11 cellular contexts compared by ENCODE assay signal in the genomic region with DNA sequence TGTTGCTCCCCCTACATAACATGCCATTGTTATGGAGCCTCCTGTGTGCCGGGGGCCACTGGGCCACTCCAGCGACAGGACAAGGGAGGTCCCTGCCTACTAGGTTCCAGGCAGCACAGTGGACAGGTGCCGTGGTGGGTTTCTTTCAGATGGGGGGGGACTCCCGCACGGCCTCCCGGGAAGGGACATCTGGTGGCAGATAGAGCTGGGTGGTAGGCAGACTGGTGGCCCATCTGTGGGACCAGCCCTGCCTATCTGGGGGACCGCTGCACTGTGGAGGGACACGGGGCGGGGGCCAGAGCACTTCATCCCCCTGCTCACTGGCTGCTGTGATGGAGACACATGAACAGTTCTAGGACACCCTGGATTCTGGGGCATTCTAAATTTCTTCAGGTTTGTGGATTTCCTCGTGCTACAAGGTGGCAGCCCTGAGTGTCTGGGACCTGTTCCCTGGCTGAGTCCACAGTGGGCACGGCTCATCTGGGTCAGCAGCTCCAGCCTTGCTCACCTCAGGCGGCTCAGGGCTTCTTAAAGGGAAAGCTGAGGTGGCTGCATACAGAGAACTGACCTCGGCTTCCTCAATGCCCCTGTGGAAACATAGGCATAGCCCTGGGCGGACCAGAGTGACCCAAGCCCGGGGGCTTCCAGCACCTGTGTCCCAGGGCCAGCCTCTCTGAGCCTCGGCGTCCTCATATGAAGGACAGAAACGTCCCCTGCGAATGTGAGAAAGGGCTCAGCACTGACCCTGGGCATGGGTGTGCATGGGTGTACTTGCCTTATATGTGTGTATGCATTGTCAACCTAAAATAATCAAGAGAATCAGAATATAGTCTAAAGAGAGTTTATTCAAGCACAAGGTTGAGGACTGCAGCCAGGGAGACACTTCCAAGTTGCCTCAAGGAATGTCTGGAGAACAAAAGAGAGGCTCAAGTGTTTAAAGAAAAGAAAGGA. TPM values are rescaled to one million over a fixed set of nuclear protein-coding genes. Genes with fewer than 3 reads are reported as not detected.
A peak's percentile ranks its signal among the peaks of the same experiment; 100 is the strongest.
DNase-seq lines count a peak whose midpoint lies in the region; ATAC-seq and TF ChIP-seq lines count a peak whose summit lies in the region.
"Had no signal": no experiment of that assay in that cellular context is flagged by ENCODE, and none has a peak within 500 bp of the region (broad histone marks: within the 10 kb centered on the region; RNA-seq: fewer than 3 reads in every experiment).

No MANE protein-coding gene starts in this region.

- no peak overlapping the region for H3K4ac ChIP-seq in IMR-90 (ENCODE audit: low read depth, low read length)

- no peaks in the 10 kb centered on the region for H3K9me1 ChIP-seq in IMR-90 (ENCODE audit: insufficient read depth, low read length)

- DNase-seq in CD4-positive, CD25-positive, alpha-beta regulatory T cell, result no peak
- DNase-seq in IMR-90, result no peak
- no peak for DNase-seq in activated naive CD8-positive, alpha-beta T cell treated with anti-CD3 and anti-CD28 coated beads, Interleukin-2, amount 50 U/mL, for 24 hours
- no peak for DNase-seq in natural killer cell
- DNase-seq in ecto neural progenitor cell (ENCODE audit: low spot score), result no peak
- DNase-seq in MCF 10A (ENCODE audit: unreplicated experiment), result no peak
- no peak for DNase-seq in Ammon's horn (ENCODE audit: low spot score)
- DNase-seq: NCI-H1092, NCI-H446 treated with DMSO at 0.1 percent for 48 hours, occipital lobe had no signal

- H3K4me2 ChIP-seq in IMR-90 (ENCODE audit: low read depth, low read length), result no peak overlapping the region

- H4K5ac ChIP-seq in IMR-90 (ENCODE audit: low read depth, low read length), result no peak overlapping the region

- TF ChIP-seq CTCF in IMR-90 (conservative IDR thresholded peaks at IDR 0.05; ENCODE audit: low read depth, low read length) (no peak), natural killer cell (IDR thresholded peaks at IDR 0.05) (no peak), MCF 10A (IDR thresholded peaks at IDR 0.05; ENCODE audit: unreplicated experiment) (no peak)

- H3K79me1 ChIP-seq in IMR-90 (ENCODE audit: low read depth in 1 of 2, low read length in 2 of 2), result no peaks in the 10 kb centered on the region

- no peak overlapping the region for H2BK15ac ChIP-seq in IMR-90 (ENCODE audit: low read depth, low read length)

- H3K14ac ChIP-seq in IMR-90 (replicated peaks; ENCODE audit: low read depth, low read length), result no peak overlapping the region

- no peak overlapping the region for H4K8ac ChIP-seq in IMR-90 (ENCODE audit: low read depth in 2 of 2, low read length in 2 of 2)

- H3K9ac ChIP-seq in IMR-90 (ENCODE audit: low read depth, low read length), result no peak overlapping the region

- WGBS in IMR-90 (ENCODE audit: extremely low coverage in 2 of 2, insufficient read length in 1 of 2), 2 experiments, result 32% methylated on average over 4 of the region's 19 CpGs; no CpG with 5 or more reads in 1 of the 2 experiments

- CTCF ChIA-PET in IMR-90 (lab: Yijun Ruan, JAX), result no interaction called here
- CTCF ChIA-PET in MCF 10A (lab: Yijun Ruan, JAX), result interaction anchor here (0.6 kb wide), 1 partner anchor 35 kb away, joined by 3 read pairs; no protein-coding TSS in a partner anchor

- H3K27me3 ChIP-seq in CD4-positive, CD25-positive, alpha-beta regulatory T cell (ENCODE audit: control insufficient read depth, insufficient read depth, low read length), result no peaks in the 10 kb centered on the region
- peaks cover 4% of the 10 kb centered on the region; the same call in 1 of the 2 replicates for H3K27me3 ChIP-seq in IMR-90 (ENCODE audit: control insufficient read depth, insufficient read depth, low read length)

- H3K4me1 Mint-ChIP-seq in CD4-positive, CD25-positive, alpha-beta regulatory T cell, result peaks cover 29 to 80% (median 58%) of the 10 kb centered on the region in 4 donors
- H3K4me1 Mint-ChIP-seq in activated naive CD8-positive, alpha-beta T cell treated with anti-CD3 and anti-CD28 coated beads, Interleukin-2, amount 50 U/mL, for 24 hours, result peaks cover 92% of the 10 kb centered on the region
- peaks cover 95 to 98% of the 10 kb centered on the region in 2 donors for H3K4me1 Mint-ChIP-seq in natural killer cell
- no peaks in the 10 kb centered on the region for H3K4me1 Mint-ChIP-seq in MCF 10A (ENCODE audit: insufficient read depth, unreplicated experiment)

- peak overlapping the region; percentile 82 for H3K27ac ChIP-seq in CD4-positive, CD25-positive, alpha-beta regulatory T cell (ENCODE audit: insufficient read depth, low read length, poor library complexity, severe bottlenecking)
- no peak overlapping the region for H3K27ac ChIP-seq in IMR-90 (ENCODE audit: insufficient read depth, low read length)

- TF ChIP-seq RAD21 in IMR-90 (IDR thresholded peaks at IDR 0.05; ENCODE audit: low read length), result no peak

- H3K4me3 Mint-ChIP-seq in CD4-positive, CD25-positive, alpha-beta regulatory T cell, result peak overlapping the region; percentile 93 to 97 (median 95)
- H3K4me3 Mint-ChIP-seq in activated naive CD8-positive, alpha-beta T cell treated with anti-CD3 and anti-CD28 coated beads, Interleukin-2, amount 50 U/mL, for 24 hours, result peak overlapping the region; percentile 93
- H3K4me3 Mint-ChIP-seq in natural killer cell, result peak overlapping the region; percentile 95
- no peak overlapping the region for H3K4me3 Mint-ChIP-seq in MCF 10A (ENCODE audit: unreplicated experiment)

- dilution Hi-C loops in IMR-90 (cut with HindIII; ENCODE audit: low sequenced_read_pairs, unreplicated experiment), result no loop called here

- no peak overlapping the region for H3K56ac ChIP-seq in IMR-90 (ENCODE audit: extremely low read depth, insufficient read depth, low read length)

- H3K27ac Mint-ChIP-seq in CD4-positive, CD25-positive, alpha-beta regulatory T cell, result peak overlapping the region; percentile 95 to 100 (median 98)
- peak overlapping the region; percentile 97 for H3K27ac Mint-ChIP-seq in activated naive CD8-positive, alpha-beta T cell treated with anti-CD3 and anti-CD28 coated beads, Interleukin-2, amount 50 U/mL, for 24 hours
- H3K27ac Mint-ChIP-seq in natural killer cell (peak overlapping the region; percentile 97), MCF 10A (ENCODE audit: low read depth, unreplicated experiment) (no peak overlapping the region)

- H2BK5ac ChIP-seq in IMR-90 (ENCODE audit: low read depth, low read length, poor library complexity, severe bottlenecking), result no peak overlapping the region

- H2AK9ac ChIP-seq in IMR-90 (replicated peaks; ENCODE audit: low read depth, low read length, poor library complexity), result no peak overlapping the region

- H3K36me3 ChIP-seq in CD4-positive, CD25-positive, alpha-beta regulatory T cell (ENCODE audit: control insufficient read depth, insufficient read depth, low read length), result peaks cover 29% of the 10 kb centered on the region
- no peaks in the 10 kb centered on the region for H3K36me3 ChIP-seq in IMR-90 (ENCODE audit: control insufficient read depth, insufficient read depth, low read length)

- H2BK20ac ChIP-seq in IMR-90 (ENCODE audit: low read depth, low read length), result no peak overlapping the region

- no peaks in the 10 kb centered on the region for H3K9me3 Mint-ChIP-seq in CD4-positive, CD25-positive, alpha-beta regulatory T cell
- no peaks in the 10 kb centered on the region for H3K9me3 Mint-ChIP-seq in activated naive CD8-positive, alpha-beta T cell treated with anti-CD3 and anti-CD28 coated beads, Interleukin-2, amount 50 U/mL, for 24 hours
- no peaks in the 10 kb centered on the region for H3K9me3 Mint-ChIP-seq in natural killer cell
- H3K9me3 Mint-ChIP-seq in MCF 10A (ENCODE audit: unreplicated experiment), result no peaks in the 10 kb centered on the region

- peaks cover 37% of the 10 kb centered on the region for H3K36me3 Mint-ChIP-seq in CD4-positive, CD25-positive, alpha-beta regulatory T cell
- H3K36me3 Mint-ChIP-seq in activated naive CD8-positive, alpha-beta T cell treated with anti-CD3 and anti-CD28 coated beads, Interleukin-2, amount 50 U/mL, for 24 hours (ENCODE audit: low read depth), result peaks cover 16% of the 10 kb centered on the region
- H3K36me3 Mint-ChIP-seq in natural killer cell, result no peaks in the 10 kb centered on the region
- peaks cover 12% of the 10 kb centered on the region for H3K36me3 Mint-ChIP-seq in MCF 10A (ENCODE audit: insufficient read depth, unreplicated experiment)

- POLR2A ChIA-PET in IMR-90 (lab: Charles Lee; ENCODE audit: unreplicated experiment) (no interaction called here), MCF 10A (lab: Yijun Ruan, JAX) (no interaction called here)

- H3K18ac ChIP-seq in IMR-90 (ENCODE audit: low read depth, low read length), result no peak overlapping the region

- H3K4me3 ChIP-seq in CD4-positive, CD25-positive, alpha-beta regulatory T cell (ENCODE audit: low read depth, low read length), result peak overlapping the region; percentile 94
- no peak overlapping the region for H3K4me3 ChIP-seq in IMR-90 (ENCODE audit: insufficient read depth, low read depth, low read length)

- H2AK5ac ChIP-seq in IMR-90 (ENCODE audit: low read depth, low read length), result no peak overlapping the region

- peaks cover 96% of the 10 kb centered on the region for H3K4me1 ChIP-seq in CD4-positive, CD25-positive, alpha-beta regulatory T cell (ENCODE audit: control insufficient read depth, insufficient read depth, low read length, poor library complexity, severe bottlenecking)
- H3K4me1 ChIP-seq in IMR-90 (ENCODE audit: control insufficient read depth, insufficient read depth, low read length), result no peaks in the 10 kb centered on the region

- in situ Hi-C loops in IMR-90 (cut with MboI; ENCODE audit: low sequenced_read_pairs), result no loop called here

- H2BK120ac ChIP-seq in IMR-90 (ENCODE audit: low read depth, low read length), result no peak overlapping the region

- no peak for ATAC-seq in CD4-positive, CD25-positive, alpha-beta regulatory T cell (ENCODE audit: low read depth in 2 of 2)
- ATAC-seq in IMR-90 (ENCODE audit: low read depth), result no peak
- no peak for ATAC-seq in activated naive CD8-positive, alpha-beta T cell treated with anti-CD3 and anti-CD28 coated beads, Interleukin-2, amount 50 U/mL, for 24 hours
- ATAC-seq in natural killer cell, result no peak
- ATAC-seq in HG02973 (IDR thresholded peaks at IDR 0.05; ENCODE audit: unreplicated experiment), result no peak

- H3K27me3 Mint-ChIP-seq in CD4-positive, CD25-positive, alpha-beta regulatory T cell, result peaks cover 4% of the 10 kb centered on the region
- no peaks in the 10 kb centered on the region for H3K27me3 Mint-ChIP-seq in activated naive CD8-positive, alpha-beta T cell treated with anti-CD3 and anti-CD28 coated beads, Interleukin-2, amount 50 U/mL, for 24 hours
- no peaks in the 10 kb centered on the region for H3K27me3 Mint-ChIP-seq in natural killer cell (ENCODE audit: low read depth in 2 of 2)
- no peaks in the 10 kb centered on the region for H3K27me3 Mint-ChIP-seq in MCF 10A (ENCODE audit: insufficient read depth, unreplicated experiment)

- H4K91ac ChIP-seq in IMR-90 (ENCODE audit: insufficient read depth, low read depth, low read length), result no peak overlapping the region

- intact Hi-C loops in IMR-90 (cut with micrococcal nuclease), result no loop called here
- intact Hi-C loops in natural killer cell (cut with micrococcal nuclease), result loop anchor here (2.0 to 5.0 kb wide), 2 partner anchors 58 to 125 kb away; no protein-coding TSS in a partner anchor
- intact Hi-C loops in MCF 10A (cut with micrococcal nuclease), result no loop called here

- H3K23ac ChIP-seq in IMR-90 (ENCODE audit: low read depth, low read length), result no peak overlapping the region

- no peaks in the 10 kb centered on the region for H3K9me3 ChIP-seq in CD4-positive, CD25-positive, alpha-beta regulatory T cell (ENCODE audit: control insufficient read depth in 2 of 2, low read length in 2 of 2)
- no peaks in the 10 kb centered on the region for H3K9me3 ChIP-seq in IMR-90 (ENCODE audit: control insufficient read depth, insufficient read depth, low read length)

- H4K20me1 ChIP-seq in IMR-90 (ENCODE audit: insufficient read depth, low read length), result no peaks in the 10 kb centered on the region

- no peak for TF ChIP-seq POLR2A in IMR-90 (IDR thresholded peaks at IDR 0.05; ENCODE audit: low read depth, low read length)

- H2AFZ ChIP-seq in IMR-90 (replicated peaks; ENCODE audit: low read length, poor library complexity), result peak overlapping the region; percentile 21

- BruUV-seq in IMR-90 (replicated peaks; lab: Mats Ljungman, UMichigan) (no TSS peak), MCF 10A (replicated peaks; lab: Mats Ljungman, UMichigan) (no TSS peak)

RNA-seq across cellular contexts. Expression of a gene that starts 22.5 kb away (rescaled TPM):
- total RNA-seq in CD4-positive, CD25-positive, alpha-beta regulatory T cell, result 188 TPM
- polyA plus RNA-seq in CD4-positive, CD25-positive, alpha-beta regulatory T cell, result 100 to 1,000 TPM in 1 of 4 donors, 10 to 100 TPM in 3; 71.6 to 105 (median 87.2) TPM
- total RNA-seq in IMR-90 (2012; rRNA removed) (not detected in 2 replicates), natural killer cell (100 to 1,000 TPM; 133 to 204 (median 193) TPM), MCF 10A (2022) (not detected in 2 replicates)
- not detected in 2 replicates for polyA plus RNA-seq in IMR-90 (2012; rRNA removed)
- not detected in 2 replicates for polyA plus RNA-seq in IMR-90 (2012; cell fraction: cytosol; rRNA removed)
- not detected in 2 replicates for polyA plus RNA-seq in IMR-90 (2012; cell fraction: nucleus; rRNA removed; ENCODE audit: low replicate concordance)

Comparison
In these comparisons a context has a peak if more than half of its experiments do, and no peak if none do; other contexts are left out.
1. RNA of a gene that starts 22.5 kb away (total RNA-seq): 133 to 204 TPM in natural killer cell and 188 TPM in CD4-positive, CD25-positive, alpha-beta regulatory T cell (single experiment); not detected in MCF 10A and not detected in IMR-90; every median in the first group is over 100 times any median in the second.